ENCODE assay signal across 18 cellular contexts in the genomic region with DNA sequence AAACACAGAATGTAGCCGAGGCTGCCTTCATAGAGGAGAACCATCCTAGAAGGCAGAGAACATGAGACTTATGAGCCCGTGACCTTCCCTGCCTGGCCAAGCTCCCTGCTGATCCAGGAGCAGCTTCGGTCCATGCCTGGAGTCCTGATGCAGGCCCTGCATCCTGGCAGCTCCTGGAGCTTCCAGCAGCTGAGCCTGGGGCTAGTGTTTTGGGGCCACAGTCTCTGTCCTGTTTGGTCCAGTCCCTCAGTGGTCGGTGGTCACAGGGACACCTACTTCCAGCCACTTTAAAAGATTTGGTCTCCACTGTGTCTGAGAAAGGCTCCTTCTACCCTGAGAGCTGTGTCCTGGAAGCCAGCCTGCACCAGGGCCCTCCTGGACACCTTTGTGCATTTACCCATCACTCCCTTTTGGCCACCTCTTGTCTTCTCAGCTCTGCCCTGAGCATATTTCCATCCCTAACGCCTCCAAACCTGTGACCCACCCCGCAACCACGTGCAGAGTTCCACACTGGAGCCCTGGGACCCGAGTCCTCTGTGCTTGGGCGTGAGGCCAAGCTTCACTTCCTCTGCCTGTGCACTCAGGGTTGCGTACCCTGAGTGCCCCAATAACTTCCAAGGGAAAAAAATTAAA.
DNase-seq lines count a peak whose midpoint lies in the region; ATAC-seq, FAIRE-seq and TF ChIP-seq lines count a peak whose summit lies in the region.
"Had no signal": no experiment of that assay in that cellular context is flagged by ENCODE, and none has a peak within 500 bp of the region (broad histone marks: within the 10 kb centered on the region; RNA-seq: fewer than 3 reads in every experiment).

No MANE protein-coding gene starts in this region.

- H4K20me1 ChIP-seq in GM12878 (ENCODE audit: control insufficient read depth, insufficient read depth) = no peaks in the 10 kb centered on the region

- SMC1A ChIA-PET in GM12878 (lab: Charles Lee; ENCODE audit: uncharacterized antibody, unreplicated experiment) = interaction anchor here (1.3 to 4.8 kb wide), 6 partner anchors 15 to 152 kb away, joined by 3 to 22 read pairs (median 6); no protein-coding TSS in a partner anchor

- TF ChIP-seq POLR2A in GM12878 (IDR thresholded peaks at IDR 0.05; ENCODE audit: low read depth, low read length) = no peak

- BruUV-seq in GM12878 (replicated peaks; lab: Mats Ljungman, UMichigan) = no TSS peak

- H3K4me2 ChIP-seq in GM12878 (ENCODE audit: control insufficient read depth, insufficient read depth) = no peak overlapping the region

- H3K9me3 ChIP-seq in GM12878 (replicated peaks; ENCODE audit: control insufficient read depth, insufficient read depth, low read length) = no peaks in the 10 kb centered on the region; the same call in 2 of the 3 replicates
- H3K9me3 ChIP-seq in thoracic aorta = no peaks in the 10 kb centered on the region

- H3K4me1 ChIP-seq in GM12878 (ENCODE audit: control insufficient read depth, insufficient read depth, low read length) (peaks cover 4% of the 10 kb centered on the region; the same call in 1 of the 2 replicates), thoracic aorta (ENCODE audit: control insufficient read depth in 1 of 2, low read depth in 2 of 2) (peaks cover 37 to 75% of the 10 kb centered on the region in 2 donors)

- H3K4me1 Mint-ChIP-seq in nephron = peaks cover 41% of the 10 kb centered on the region

- H3K27me3 ChIP-seq in GM12878 (replicated peaks in 1 of 2; ENCODE audit: control insufficient read depth in 2 of 2, insufficient read depth in 2 of 2, low read length in 1 of 2) = no peaks in the 10 kb centered on the region; a peak in 1 of 4 replicates
- no peaks in the 10 kb centered on the region for H3K27me3 ChIP-seq in thoracic aorta (replicated peaks; ENCODE audit: insufficient read depth)

- H3K36me3 ChIP-seq in GM12878 (ENCODE audit: control insufficient read depth in 2 of 2, insufficient read depth in 2 of 2, low read length in 1 of 2) (no peaks in the 10 kb centered on the region), thoracic aorta (no peaks in the 10 kb centered on the region)

- H3K27me3 Mint-ChIP-seq in nephron (ENCODE audit: low read depth) = peaks cover 24% of the 10 kb centered on the region

- DNase-seq in GM12878 (ENCODE audit: low read depth, low spot score) = no peak
- no peak for DNase-seq in thoracic aorta (ENCODE audit: low spot score)
- no peak for DNase-seq in NCI-H774 (lab: John Stamatoyannopoulos, UW)
- DNase-seq in NCI-H1694 (lab: John Stamatoyannopoulos, UW) = no peak
- DNase-seq in GDM1 (lab: John Stamatoyannopoulos, UW) = no peak
- DNase-seq: activated CD4-positive, alpha-beta T cell treated with anti-CD3 and anti-CD28 coated beads for 48 hours; activated naive CD4-positive, alpha-beta T cell treated with Interleukin-2 at 50 U/mL for 16 hours; caudate nucleus; erythroblast; GOT3; left cardiac atrium; NCI-H187 treated with DMSO at 0.1 percent for 48 hours; NCI-H2227 treated with DMSO at 0.1 percent for 48 hours; SHP77 treated with DMSO at 0.1 percent for 48 hours; substantia nigra; T-cell had no signal

- TF ChIP-seq RAD21 in GM12878 (IDR thresholded peaks at IDR 0.05; ENCODE audit: insufficient read depth, low read depth, low read length) = no peak

- WGBS in GM12878 (ENCODE audit: insufficient coverage, insufficient replicate concordance, low lambda C conversion rate, missing lambda C conversion rate) = 22% methylated on average over 10 of the region's 10 CpGs

- RAD21 ChIA-PET in GM12878 (lab: Charles Lee; ENCODE audit: unreplicated experiment) = interaction anchor here (1.0 to 2.9 kb wide), 3 partner anchors 15 to 66 kb away, joined by 3 to 13 read pairs (median 8); no protein-coding TSS in a partner anchor

- POLR2A ChIA-PET in GM12878 (lab: Charles Lee) = interaction anchor here (1.7 kb wide), 1 partner anchor 14 kb away, joined by 4 read pairs; no protein-coding TSS in a partner anchor

- TF ChIP-seq CTCF in GM12878 (IDR thresholded peaks at IDR 0.05 in 2 of 3, conservative IDR thresholded peaks at IDR 0.05 in 1 of 3; ENCODE audit: control insufficient read depth in 2 of 3, extremely low read depth in 1 of 3, insufficient read depth in 1 of 3, low read depth in 3 of 3, low read length in 3 of 3) (no peak), nephron (IDR thresholded peaks at IDR 0.05; ENCODE audit: unreplicated experiment in 3 of 3) (no peak), thoracic aorta (IDR thresholded peaks at IDR 0.05) (no peak)

- intact Hi-C loops in GM12878 (cut with micrococcal nuclease; ENCODE audit: unreplicated experiment) = no loop called here

- H3K79me2 ChIP-seq in GM12878 (ENCODE audit: control insufficient read depth, insufficient read depth, low read length) = no peaks in the 10 kb centered on the region

- peak; percentile 36 for ATAC-seq in GM18868 (IDR thresholded peaks at IDR 0.05; ENCODE audit: unreplicated experiment)
- ATAC-seq in GM12878 = no peak
- no peak for ATAC-seq in thoracic aorta (ENCODE audit: insufficient number of reproducible peaks, low FRiP score, low read depth)
- ATAC-seq: left cardiac atrium, T-cell had no signal

- H3K9me3 Mint-ChIP-seq in nephron = no peaks in the 10 kb centered on the region
- H3K9me3 Mint-ChIP-seq: T-cell had no signal

- no peaks in the 10 kb centered on the region for H3K36me3 Mint-ChIP-seq in nephron (ENCODE audit: low read depth)
- H3K36me3 Mint-ChIP-seq: T-cell had no signal

- H3K27ac ChIP-seq in GM12878 (ENCODE audit: control insufficient read depth, insufficient read depth) = no peak overlapping the region
- peak overlapping the region; percentile 1 to 63 for H3K27ac ChIP-seq in thoracic aorta

- H3K9ac ChIP-seq in GM12878 (ENCODE audit: control insufficient read depth, insufficient read depth, low read length) = no peak overlapping the region

- in situ Hi-C loops in GM12878 (cut with MboI) = no loop called here

- peak overlapping the region in 2 of 3 experiments; percentile 89 for H3K27ac Mint-ChIP-seq in nephron
- H3K27ac Mint-ChIP-seq: T-cell had no signal

- no peak for FAIRE-seq in GM12878 (lab: Jason Lieb, UNC)

- CTCF ChIA-PET in GM12878 (lab: Yijun Ruan, JAX) = interaction anchor here (0.6 to 2.0 kb wide), 4 partner anchors 39 to 66 kb away, joined by 3 to 6 read pairs (median 3); no protein-coding TSS in a partner anchor

- H3K4me3 Mint-ChIP-seq in nephron = no peak overlapping the region
- H3K4me3 Mint-ChIP-seq: T-cell had no signal

- H3K4me3 ChIP-seq in GM12878 (no peak overlapping the region), thoracic aorta (no peak overlapping the region)

- no peak for TF ChIP-seq EP300 in GM12878 (IDR thresholded peaks at IDR 0.05; ENCODE audit: borderline replicate concordance in 1 of 2, control insufficient read depth in 1 of 2, low read depth in 2 of 2, low read length in 2 of 2)

- H2AFZ ChIP-seq in GM12878 (ENCODE audit: control insufficient read depth, low read depth, low read length) = no peak overlapping the region

TF ChIP-seq in GM12878, 131 proteins besides CTCF, POLR2A, EP300 and RAD21:
- no peak for TF ChIP-seq NFYA (IDR thresholded peaks at IDR 0.05; ENCODE audit: borderline replicate concordance, low read depth, low read length)
- peak in 1 of 2 experiments; percentile 45; a peak in 1 of 4 replicates for TF ChIP-seq BHLHE40 (IDR thresholded peaks at IDR 0.05; ENCODE audit: borderline replicate concordance in 1 of 2, low read depth in 2 of 2, low read length in 1 of 2)
- TF ChIP-seq, protein P1, sequence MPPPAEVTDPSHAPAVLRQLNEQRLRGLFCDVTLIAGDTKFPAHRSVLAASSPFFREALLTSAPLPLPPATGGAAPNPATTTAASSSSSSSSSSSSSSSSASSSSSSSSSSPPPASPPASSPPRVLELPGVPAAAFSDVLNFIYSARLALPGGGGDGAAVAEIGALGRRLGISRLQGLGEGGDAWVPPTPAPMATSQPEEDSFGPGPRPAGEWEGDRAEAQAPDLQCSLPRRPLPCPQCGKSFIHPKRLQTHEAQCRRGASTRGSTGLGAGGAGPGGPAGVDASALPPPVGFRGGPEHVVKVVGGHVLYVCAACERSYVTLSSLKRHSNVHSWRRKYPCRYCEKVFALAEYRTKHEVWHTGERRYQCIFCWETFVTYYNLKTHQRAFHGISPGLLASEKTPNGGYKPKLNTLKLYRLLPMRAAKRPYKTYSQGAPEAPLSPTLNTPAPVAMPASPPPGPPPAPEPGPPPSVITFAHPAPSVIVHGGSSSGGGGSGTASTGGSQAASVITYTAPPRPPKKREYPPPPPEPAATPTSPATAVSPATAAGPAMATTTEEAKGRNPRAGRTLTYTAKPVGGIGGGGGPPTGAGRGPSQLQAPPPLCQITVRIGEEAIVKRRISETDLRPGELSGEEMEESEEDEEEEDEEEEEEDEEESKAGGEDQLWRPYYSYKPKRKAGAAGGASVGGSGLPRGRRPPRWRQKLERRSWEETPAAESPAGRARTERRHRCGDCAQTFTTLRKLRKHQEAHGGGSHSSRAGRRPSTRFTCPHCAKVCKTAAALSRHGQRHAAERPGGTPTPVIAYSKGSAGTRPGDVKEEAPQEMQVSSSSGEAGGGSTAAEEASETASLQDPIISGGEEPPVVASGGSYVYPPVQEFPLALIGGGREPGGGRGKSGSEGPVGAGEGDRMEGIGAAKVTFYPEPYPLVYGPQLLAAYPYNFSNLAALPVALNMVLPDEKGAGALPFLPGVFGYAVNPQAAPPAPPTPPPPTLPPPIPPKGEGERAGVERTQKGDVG (CRISPR knock-in tag; IDR thresholded peaks at IDR 0.05) = no peak
- TF ChIP-seq SPI1 (IDR thresholded peaks at IDR 0.05; ENCODE audit: borderline replicate concordance, insufficient read depth, low read depth, low read length) = peak; percentile 45; the same call in 1 of the 2 replicates
- TF ChIP-seq KAT2A (conservative IDR thresholded peaks at IDR 0.05; ENCODE audit: control insufficient read depth, low read depth, low read length) = no peak
- no peak for TF ChIP-seq STAT1 (conservative IDR thresholded peaks at IDR 0.05)
- no peak for TF ChIP-seq CHD2 (IDR thresholded peaks at IDR 0.05; ENCODE audit: borderline replicate concordance, low read depth, low read length)
- TF ChIP-seq IKZF1 (conservative IDR thresholded peaks at IDR 0.05) = peak; percentile 49
- TF ChIP-seq BCL11A (IDR thresholded peaks at IDR 0.05; ENCODE audit: low read depth, low read length) = no peak
- no peak for TF ChIP-seq STAT3 (IDR thresholded peaks at IDR 0.05; ENCODE audit: low read depth, low read length)
